18 cellular contexts compared by ENCODE assay signal in the genomic region with DNA sequence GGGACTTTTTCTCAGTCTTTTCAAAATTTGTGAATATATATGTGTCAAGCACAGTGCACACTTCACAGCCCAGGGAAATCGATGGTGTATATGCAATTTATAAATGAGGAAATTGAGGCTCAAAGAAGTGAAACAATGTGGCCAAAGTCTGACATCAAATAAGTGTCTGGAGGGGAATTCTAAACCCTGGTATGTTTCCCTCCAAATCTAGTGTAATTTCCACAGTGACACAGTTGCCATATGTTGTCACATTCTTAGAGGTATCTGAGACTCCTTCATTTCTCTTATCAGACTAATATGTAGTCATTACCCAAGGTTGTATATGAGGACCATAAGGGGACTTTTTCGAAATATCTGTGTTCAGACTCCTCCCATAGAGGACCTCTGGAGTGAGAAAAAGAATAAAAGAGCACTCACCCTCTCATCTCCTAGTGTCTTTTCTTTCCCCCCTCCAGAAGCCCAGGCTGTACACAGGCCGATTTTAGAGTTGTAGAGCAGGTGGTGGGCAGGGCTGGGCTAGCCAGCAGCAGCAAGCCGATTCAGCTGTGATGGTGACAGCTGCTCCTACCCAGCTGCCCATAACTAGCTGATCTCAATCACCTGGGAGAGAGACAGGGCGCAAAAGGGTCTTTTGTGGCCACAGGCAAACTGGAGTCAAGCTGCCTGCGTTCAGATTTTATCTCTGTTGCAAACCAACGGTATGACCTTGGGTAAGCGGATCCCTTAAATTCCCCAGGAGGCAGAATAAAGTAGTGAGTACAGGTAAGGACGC. TPM values are rescaled to one million over a fixed set of nuclear protein-coding genes. Genes with fewer than 3 reads are reported as not detected.
DNase-seq lines count a peak whose midpoint lies in the region; ATAC-seq and TF ChIP-seq lines count a peak whose summit lies in the region.
"Had no signal": no experiment of that assay in that cellular context is flagged by ENCODE, and none has a peak within 500 bp of the region (broad histone marks: within the 10 kb centered on the region; RNA-seq: fewer than 3 reads in every experiment).

No MANE protein-coding gene starts in this region.

- H3K4me1 Mint-ChIP-seq in nephron progenitor cell = peaks cover 36% of the 10 kb centered on the region

- intact Hi-C loops in adrenal gland (cut with DNase I) = no loop called here

- H3K27me3 Mint-ChIP-seq in nephron progenitor cell (ENCODE audit: low read depth, poor library complexity) = no peaks in the 10 kb centered on the region

- ATAC-seq in GM18867 (IDR thresholded peaks at IDR 0.05; ENCODE audit: unreplicated experiment) (peak; percentile 37), GM21390 (IDR thresholded peaks at IDR 0.05; ENCODE audit: unreplicated experiment) (no peak)
- ATAC-seq: heart right ventricle had no signal

- no peak overlapping the region for H3K4me3 Mint-ChIP-seq in nephron progenitor cell

- WGBS in adrenal gland, 4 donors = 51 to 88% (median 61%) methylated on average over 4 to 9 of the region's 9 CpGs

- DNase-seq in NCI-H1694 (lab: John Stamatoyannopoulos, UW) (peak; percentile 79), SJCRH30 (peak; percentile 85 to 87), nephron progenitor cell (no peak), SIG-M5 (lab: John Stamatoyannopoulos, UW) (no peak), H4 (ENCODE audit: low spot score) (no peak), adrenal gland (no peak)
- DNase-seq: activated naive CD4-positive, alpha-beta T cell treated with Interleukin-2 at 50 U/mL for 16 hours; esophagus squamous epithelium; heart right ventricle; kidney; NCI-H2029 treated with DMSO at 0.1 percent for 48 hours; PC-9; posterior cingulate gyrus; stimulated activated CD4-positive, alpha-beta T cell treated with anti-CD3 and anti-CD28 coated beads, Interleukin-12 subunit alpha, Interleukin-12 subunit beta, amount 100 ng/mL, for 4 hours; SW 1271 had no signal

- TF ChIP-seq POLR2A in adrenal gland (IDR thresholded peaks at IDR 0.05) = no peak

- H3K36me3 Mint-ChIP-seq in nephron progenitor cell (ENCODE audit: low read depth) = no peaks in the 10 kb centered on the region

- peaks cover 23% of the 10 kb centered on the region for H3K9me3 Mint-ChIP-seq in nephron progenitor cell

- H3K27ac Mint-ChIP-seq in nephron progenitor cell = peak overlapping the region; percentile 49

- no peaks in the 10 kb centered on the region for H3K9me3 ChIP-seq in SJCRH30 (replicated peaks)
- no peaks in the 10 kb centered on the region for H3K9me3 ChIP-seq in adrenal gland (replicated peaks in 1 of 3)
- H3K9me3 ChIP-seq: esophagus squamous epithelium, heart right ventricle had no signal

- H3K36me3 ChIP-seq in SJCRH30 = no peaks in the 10 kb centered on the region
- H3K36me3 ChIP-seq in adrenal gland (replicated peaks in 1 of 2) = no peaks in the 10 kb centered on the region
- H3K36me3 ChIP-seq: esophagus squamous epithelium, heart right ventricle had no signal

- H3K4me1 ChIP-seq in SJCRH30 (peaks cover 49% of the 10 kb centered on the region), adrenal gland (replicated peaks in 1 of 2) (no peaks in the 10 kb centered on the region)
- H3K4me1 ChIP-seq: esophagus squamous epithelium, heart right ventricle had no signal

- TF ChIP-seq CTCF in nephron progenitor cell (IDR thresholded peaks at IDR 0.05) (no peak), adrenal gland (IDR thresholded peaks at IDR 0.05) (no peak)

- H3K27me3 ChIP-seq in SJCRH30 = no peaks in the 10 kb centered on the region
- H3K27me3 ChIP-seq in adrenal gland = no peaks in the 10 kb centered on the region
- H3K27me3 ChIP-seq: esophagus squamous epithelium had no signal

- H3K27ac ChIP-seq in SJCRH30 = peak overlapping the region; percentile 87
- no peak overlapping the region for H3K27ac ChIP-seq in adrenal gland
- H3K27ac ChIP-seq: esophagus squamous epithelium, heart right ventricle, KMS-11, PC-9 had no signal

- H3K4me3 ChIP-seq in SJCRH30 (peak overlapping the region; percentile 29), adrenal gland (no peak overlapping the region)
- H3K4me3 ChIP-seq: esophagus squamous epithelium, heart right ventricle, PC-9 had no signal

RNA-seq across cellular contexts. Expression of a gene that starts 55.1 kb away (rescaled TPM):
- 60.7 and 62.4 TPM in 2 replicates for total RNA-seq in SJCRH30 (2014; rRNA removed; shearing (Covaris generic))
- total RNA-seq in H4 (2014; rRNA removed; shearing (Covaris generic)) = 2.4 and 3.6 TPM in 2 replicates
- 10 to 100 TPM in 3 of 8 donors, 1 to 10 TPM in 5; 3.3 to 17.3 (median 9.6) TPM for total RNA-seq in adrenal gland
- 1 to 10 TPM; 4.0 to 6.1 (median 5.8) TPM for polyA plus RNA-seq in adrenal gland

Comparison
In these comparisons a context has a peak if more than half of its experiments do, and no peak if none do; other contexts are left out.
1. DNase-seq: peak in NCI-H1694 (single experiment) and SJCRH30 (2 of 2); none in nephron progenitor cell (single experiment), SIG-M5 (single experiment), H4 (single experiment) and adrenal gland (0 of 7).